8 cellular contexts compared by ENCODE assay signal in the genomic region with DNA sequence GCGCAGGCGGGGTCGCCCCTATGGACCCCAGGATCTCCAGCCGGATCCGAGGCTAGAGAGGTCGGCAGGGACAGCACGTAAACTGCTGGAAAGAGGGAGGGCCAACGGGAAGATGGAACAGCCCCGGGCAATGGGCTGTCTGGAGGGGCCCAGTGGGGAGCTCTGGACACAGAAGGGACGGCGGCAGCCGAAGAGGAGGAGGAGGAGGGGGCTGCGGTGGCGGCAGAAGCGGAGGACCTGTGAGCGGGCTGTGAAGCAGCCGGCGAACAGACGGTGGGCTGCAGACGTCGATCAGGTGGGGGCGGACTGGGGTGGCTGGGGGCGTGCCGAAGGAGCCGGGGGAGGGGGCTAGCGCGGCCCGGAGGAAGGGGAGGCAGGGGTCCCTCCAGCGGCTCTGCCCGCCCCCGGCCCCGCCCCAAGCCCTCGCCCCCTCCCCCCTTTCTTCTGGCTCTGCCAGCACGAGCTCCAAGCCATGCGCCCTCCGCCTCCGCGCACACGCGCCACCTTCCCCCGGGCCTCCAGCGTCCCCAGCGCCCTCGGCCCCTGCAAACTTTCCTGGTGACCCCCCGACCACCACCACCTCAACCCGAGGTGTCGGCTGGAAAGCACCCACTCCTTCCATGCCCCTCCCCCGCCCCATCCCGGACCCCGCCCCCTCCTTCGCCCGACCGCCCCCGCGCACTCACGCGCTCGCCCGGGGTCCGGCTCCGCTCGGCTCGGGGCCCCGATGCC. TPM values are rescaled to one million over a fixed set of nuclear protein-coding genes. Genes with fewer than 3 reads are reported as not detected.
DNase-seq lines count a peak whose midpoint lies in the region; ATAC-seq, FAIRE-seq and TF ChIP-seq lines count a peak whose summit lies in the region.

No MANE protein-coding gene starts in this region.

- H3K27ac ChIP-seq in A549 (peak overlapping the region; percentile 91 to 99), pancreas (peak overlapping the region; percentile 88 to 96 (median 90))

- H3K4me3 ChIP-seq in A549: peak overlapping the region; percentile 64
- peak overlapping the region; percentile 59 to 76 (median 72) for H3K4me3 ChIP-seq in pancreas

- H3K27me3 Mint-ChIP-seq in activated T-helper 17 cell treated with anti-CD3 and anti-CD28 coated beads, Interleukin-2, amount 50 U/mL, for 72 hours: no peaks in the 10 kb centered on the region

- H3K4me1 ChIP-seq in A549 (peaks cover 46% of the 10 kb centered on the region), pancreas (peaks cover 22 to 48% (median 32%) of the 10 kb centered on the region in 3 donors)

- peak overlapping the region; percentile 99 for H3K4me2 ChIP-seq in A549

- POLR2A ChIA-PET in A549 (lab: Yijun Ruan, JAX): interaction anchor here (0.6 to 2.6 kb wide), 5 partner anchors 9 to 1190 kb away, joined by 3 to 35 read pairs (median 7); partner anchors contain the start of gene SSRP1

- no peaks in the 10 kb centered on the region for H3K27me3 ChIP-seq in pancreas

- H3K4me3 Mint-ChIP-seq in activated T-helper 17 cell treated with anti-CD3 and anti-CD28 coated beads, Interleukin-2, amount 50 U/mL, for 72 hours: peak overlapping the region; percentile 88

- TF ChIP-seq POLR2A in A549 (IDR thresholded peaks at IDR 0.05; ENCODE audit: low read length) (no peak), GM12891 (IDR thresholded peaks at IDR 0.05; ENCODE audit: low read depth, low read length) (no peak)

- FAIRE-seq in A549 (lab: Jason Lieb, UNC) (no peak), GM12891 (lab: Jason Lieb, UNC) (no peak), pancreas (lab: Jason Lieb, UNC) (no peak)

- intact Hi-C loops in pancreas (cut with DNase I): no loop called here

- no peaks in the 10 kb centered on the region for H3K9me3 ChIP-seq in A549
- no peaks in the 10 kb centered on the region for H3K9me3 ChIP-seq in pancreas

- WGBS in A549 (ENCODE audit: missing lambda C conversion rate): under 1% methylated on average over 23 of the region's 64 CpGs
- WGBS in pancreas, 2 donors: 1 to 2% methylated on average over 33 to 62 of the region's 64 CpGs

- peaks cover 54% of the 10 kb centered on the region for H3K4me1 Mint-ChIP-seq in activated T-helper 17 cell treated with anti-CD3 and anti-CD28 coated beads, Interleukin-2, amount 50 U/mL, for 72 hours

- ATAC-seq in A549: peak; percentile 6 to 7
- no peak for ATAC-seq in activated T-helper 17 cell treated with anti-CD3 and anti-CD28 coated beads, Interleukin-2, amount 50 U/mL, for 72 hours (replicated peaks)
- peak in 1 of 4 donors; percentile 12 for ATAC-seq in pancreas

- peaks cover 0 to 14% (median 4%) of the 10 kb centered on the region in 3 donors for H3K36me3 ChIP-seq in pancreas

- no peak for TF ChIP-seq RAD21 in A549 (conservative IDR thresholded peaks at IDR 0.05 in 1 of 2, IDR thresholded peaks at IDR 0.05 in 1 of 2)

- DNase-seq in A549 (ENCODE audit: low read depth in 1 of 2, low spot score in 1 of 2) (peak; percentile 52 to 60), GM12891 (ENCODE audit: insufficient read length, low spot score) (peak; percentile 70), NCI-H1092 treated with DMSO at 0.1 percent for 48 hours (lab: John Stamatoyannopoulos, UW) (peak; percentile 72), globus pallidus (ENCODE audit: low spot score) (peak; percentile 38), pancreas (peak in 5 of 6 donors; percentile 51 to 89 (median 64)), SKM-1 (lab: John Stamatoyannopoulos, UW; ENCODE audit: unreplicated experiment) (no peak), NCI-H2029 (lab: John Stamatoyannopoulos, UW) (no peak)

- H3K27ac Mint-ChIP-seq in activated T-helper 17 cell treated with anti-CD3 and anti-CD28 coated beads, Interleukin-2, amount 50 U/mL, for 72 hours: peak overlapping the region; percentile 50

- H3K36me3 Mint-ChIP-seq in activated T-helper 17 cell treated with anti-CD3 and anti-CD28 coated beads, Interleukin-2, amount 50 U/mL, for 72 hours (ENCODE audit: low read depth): peaks cover 50% of the 10 kb centered on the region

- H3K9me3 Mint-ChIP-seq in activated T-helper 17 cell treated with anti-CD3 and anti-CD28 coated beads, Interleukin-2, amount 50 U/mL, for 72 hours: no peaks in the 10 kb centered on the region

- TF ChIP-seq CTCF in A549 (IDR thresholded peaks at IDR 0.05) (no peak), pancreas (IDR thresholded peaks at IDR 0.05) (no peak)

- no peak for TF ChIP-seq EP300 in A549 (IDR thresholded peaks at IDR 0.05)

- CTCF ChIA-PET in A549 (lab: Yijun Ruan, JAX): interaction anchor here (0.9 to 2.1 kb wide), 4 partner anchors 12 to 157 kb away, joined by 3 to 8 read pairs (median 4); partner anchors contain the start of gene P2RX3

TF ChIP-seq in A549, 52 proteins besides CTCF, POLR2A, EP300 and RAD21 (continues in another document):
- TF ChIP-seq JUN (IDR thresholded peaks at IDR 0.05) (peak; percentile 43 to 53; a peak in 2 of 5 replicates), MYC (IDR thresholded peaks at IDR 0.05; ENCODE audit: borderline replicate concordance, low read length) (no peak)
- TF ChIP-seq, protein P1, sequence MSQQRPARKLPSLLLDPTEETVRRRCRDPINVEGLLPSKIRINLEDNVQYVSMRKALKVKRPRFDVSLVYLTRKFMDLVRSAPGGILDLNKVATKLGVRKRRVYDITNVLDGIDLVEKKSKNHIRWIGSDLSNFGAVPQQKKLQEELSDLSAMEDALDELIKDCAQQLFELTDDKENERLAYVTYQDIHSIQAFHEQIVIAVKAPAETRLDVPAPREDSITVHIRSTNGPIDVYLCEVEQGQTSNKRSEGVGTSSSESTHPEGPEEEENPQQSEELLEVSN (IDR thresholded peaks at IDR 0.05; ENCODE audit: borderline replicate concordance, low read depth): no peak

TF ChIP-seq in GM12891, 5 proteins besides CTCF, POLR2A, EP300 and RAD21:
- TF ChIP-seq POU2F2 (IDR thresholded peaks at IDR 0.05; ENCODE audit: low read depth, low read length): no peak
- no peak for TF ChIP-seq TAF1 (IDR thresholded peaks at IDR 0.05; ENCODE audit: low read depth, low read length)
- TF ChIP-seq SPI1 (IDR thresholded peaks at IDR 0.05; ENCODE audit: low read depth, low read length): no peak
- no peak for TF ChIP-seq PAX5 (IDR thresholded peaks at IDR 0.05; ENCODE audit: insufficient read depth, low read length, severe bottlenecking)
- no peak for TF ChIP-seq POLR2AphosphoS5 (IDR thresholded peaks at IDR 0.05; ENCODE audit: low read depth, low read length)

RNA-seq across cellular contexts. Expression of gene TNKS1BP1, which starts 0.4 kb away (rescaled TPM):
- 35.0 and 36.5 TPM in 2 replicates for polyA plus RNA-seq in A549 (2011; rRNA removed)
- polyA plus RNA-seq in A549 (2012; cell fraction: cytosol; rRNA removed): 23.5 and 25.3 TPM in 2 replicates
- polyA plus RNA-seq in A549 (2012; cell fraction: nucleus; rRNA removed): 124 and 154 TPM in 2 replicates
- 46.2 to 54.5 TPM (median 53.1 TPM) in 3 replicates for polyA plus RNA-seq in A549 (2017; fragmentation: RNase III; extraction: RNeasy Plus Mini Kit Qiagen cat#74134 plus additional on column Dnase treatment)
- polyA minus RNA-seq in A549 (2011; rRNA and poly(A)+ RNA removed): 44.9 and 52.6 TPM in 2 replicates
- 6.6 TPM for polyA plus RNA-seq in GM12891 (2012; ENCODE audit: low read depth, missing spikeins)
- 10 to 100 TPM in 1 of 2 donors, 1 to 10 TPM in 1; 4.1 to 13.6 TPM for total RNA-seq in activated T-helper 17 cell treated with anti-CD3 and anti-CD28 coated beads, Interleukin-2, amount 50 U/mL, for 72 hours
- total RNA-seq in pancreas: 100 to 1,000 TPM in 1 of 6 donors, 10 to 100 TPM in 5; 63.4 to 109 (median 77.3) TPM
- 100 to 1,000 TPM; 111 to 172 TPM for polyA plus RNA-seq in pancreas

RNA-seq across cellular contexts. Expression of gene SSRP1, which starts 11.4 kb away (rescaled TPM):
- 282 and 288 TPM in 2 replicates for polyA plus RNA-seq in A549 (2011; rRNA removed)
- polyA plus RNA-seq in A549 (2012; cell fraction: cytosol; rRNA removed): 209 and 269 TPM in 2 replicates
- polyA plus RNA-seq in A549 (2012; cell fraction: nucleus; rRNA removed): 245 and 266 TPM in 2 replicates
- polyA plus RNA-seq in A549 (2017; fragmentation: RNase III; extraction: RNeasy Plus Mini Kit Qiagen cat#74134 plus additional on column Dnase treatment): 323 to 357 TPM (median 335 TPM) in 3 replicates
- 314 and 342 TPM in 2 replicates for polyA minus RNA-seq in A549 (2011; rRNA and poly(A)+ RNA removed)
- 89.8 TPM for polyA plus RNA-seq in GM12891 (2012; ENCODE audit: low read depth, missing spikeins)
- 100 to 1,000 TPM in 1 of 2 donors, 10 to 100 TPM in 1; 92.1 to 171 TPM for total RNA-seq in activated T-helper 17 cell treated with anti-CD3 and anti-CD28 coated beads, Interleukin-2, amount 50 U/mL, for 72 hours
- total RNA-seq in pancreas: 10 to 100 TPM; 35.3 to 61.9 (median 45.4) TPM
- 10 to 100 TPM; 20.5 to 41.8 TPM for polyA plus RNA-seq in pancreas

RNA-seq across cellular contexts. Expression of gene P2RX3, which starts 13.8 kb away (rescaled TPM):
- polyA plus RNA-seq in A549 (2011; rRNA removed): 0.36 and 0.37 TPM in 2 replicates
- 0.21 and 0.34 TPM in 2 replicates for polyA plus RNA-seq in A549 (2012; cell fraction: cytosol; rRNA removed)
- polyA plus RNA-seq in A549 (2012; cell fraction: nucleus; rRNA removed): 0.17 and 0.23 TPM in 2 replicates
- polyA plus RNA-seq in A549 (2017; fragmentation: RNase III; extraction: RNeasy Plus Mini Kit Qiagen cat#74134 plus additional on column Dnase treatment): 0.05 to 0.17 TPM in 2 of 3 replicates, not detected in the other
- polyA minus RNA-seq in A549 (2011; rRNA and poly(A)+ RNA removed): 0.15 and 0.17 TPM in 2 replicates
- not detected for polyA plus RNA-seq in GM12891 (2012; ENCODE audit: low read depth, missing spikeins)
- total RNA-seq in activated T-helper 17 cell treated with anti-CD3 and anti-CD28 coated beads, Interleukin-2, amount 50 U/mL, for 72 hours: not detected
- under 1 TPM in 2 of 6 donors, not detected in 4; 0.16 TPM for total RNA-seq in pancreas
- under 1 TPM in 1 of 2 donors, not detected in 1; 0.07 TPM for polyA plus RNA-seq in pancreas

RNA-seq across cellular contexts. Expression of gene PRG3, which starts 56.6 kb away (rescaled TPM):
- not detected in 2 replicates for polyA plus RNA-seq in A549 (2011; rRNA removed)
- not detected in 2 replicates for polyA plus RNA-seq in A549 (2012; cell fraction: cytosol; rRNA removed)
- polyA plus RNA-seq in A549 (2012; cell fraction: nucleus; rRNA removed): not detected in 2 replicates
- polyA plus RNA-seq in A549 (2017; fragmentation: RNase III; extraction: RNeasy Plus Mini Kit Qiagen cat#74134 plus additional on column Dnase treatment): not detected in 3 replicates
- not detected in 2 replicates for polyA minus RNA-seq in A549 (2011; rRNA and poly(A)+ RNA removed)
- not detected for polyA plus RNA-seq in GM12891 (2012; ENCODE audit: low read depth, missing spikeins)
- not detected for total RNA-seq in activated T-helper 17 cell treated with anti-CD3 and anti-CD28 coated beads, Interleukin-2, amount 50 U/mL, for 72 hours
- total RNA-seq in pancreas: not detected
- polyA plus RNA-seq in pancreas: not detected

Comparison
In these comparisons a context has a peak if more than half of its experiments do, and no peak if none do; other contexts are left out.
1. DNase-seq: peak in A549 (2 of 2), GM12891 (single experiment), NCI-H1092 treated with DMSO at 0.1 percent for 48 hours (single experiment), globus pallidus (single experiment) and pancreas (5 of 6); none in SKM-1 (single experiment) and NCI-H2029 (single experiment).
2. RNA of gene TNKS1BP1, which starts 0.4 kb away (total RNA-seq): 63.4 to 109 TPM in pancreas; 4.1 to 13.6 TPM in activated T-helper 17 cell treated with anti-CD3 and anti-CD28 coated beads, Interleukin-2, amount 50 U/mL, for 72 hours; every median in the first group is over 4 times any median in the second.